1 cellular context compared by ENCODE assay signal in the genomic region with DNA sequence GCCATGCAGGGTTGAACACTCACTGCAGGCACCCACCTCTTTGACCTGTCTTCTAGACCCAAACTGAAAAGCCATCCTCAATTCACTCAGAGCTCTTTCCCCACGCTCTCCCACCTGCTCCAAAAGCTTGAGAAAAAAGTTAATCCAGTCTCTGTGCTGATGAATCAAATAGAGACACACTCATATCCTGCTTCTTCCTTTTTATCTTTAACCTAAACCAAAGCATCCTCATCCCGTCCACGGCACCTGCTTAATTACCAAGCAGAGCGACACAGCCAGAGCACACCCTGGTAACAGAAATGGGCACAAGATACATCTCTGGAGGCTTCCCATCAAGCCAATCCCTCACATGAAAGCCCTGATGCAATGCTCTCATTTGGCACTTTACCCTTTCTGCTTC.
TF ChIP-seq lines count a peak whose summit lies in the region.

No MANE protein-coding gene starts in this region.

TF ChIP-seq in GM12878, 131 proteins besides CTCF, POLR2A, EP300 and RAD21 (continued from another document):
- TF ChIP-seq ZBTB33 (IDR thresholded peaks at IDR 0.05), result no peak
- peak; percentile 33; the same call in 1 of the 2 replicates for TF ChIP-seq JUNB (IDR thresholded peaks at IDR 0.05)
- no peak for TF ChIP-seq TCF3 (IDR thresholded peaks at IDR 0.05; ENCODE audit: borderline replicate concordance, insufficient read depth, low read depth, low read length)
TF ChIP-seq in GM12878: peak in this region for 1.
